In genomic region chr20:1809121-1809520, GRCh38 we compare ENCODE assay signal across 14 cellular contexts.
DNase-seq lines count a peak whose midpoint lies in the region; ATAC-seq, FAIRE-seq and TF ChIP-seq lines count a peak whose summit lies in the region.
"Had no signal": no experiment of that assay in that cellular context is flagged by ENCODE, and none has a peak within 500 bp of the region (broad histone marks: within the 10 kb centered on the region; RNA-seq: fewer than 3 reads in every experiment).

No MANE protein-coding gene starts in this region.

- TF ChIP-seq CTCF in IMR-90 (conservative IDR thresholded peaks at IDR 0.05; ENCODE audit: low read depth, low read length) (no peak), GM12878 (IDR thresholded peaks at IDR 0.05 in 2 of 3, conservative IDR thresholded peaks at IDR 0.05 in 1 of 3; ENCODE audit: control insufficient read depth in 2 of 3, extremely low read depth in 1 of 3, insufficient read depth in 1 of 3, low read depth in 3 of 3, low read length in 3 of 3) (no peak), thyroid gland (IDR thresholded peaks at IDR 0.05) (no peak), lower lobe of right lung (IDR thresholded peaks at IDR 0.05) (no peak)

- H3K9me3 ChIP-seq in IMR-90 (ENCODE audit: control insufficient read depth, insufficient read depth, low read length) (no peaks in the 10 kb centered on the region), GM12878 (replicated peaks; ENCODE audit: control insufficient read depth, insufficient read depth, low read length) (no peaks in the 10 kb centered on the region), thyroid gland (no peaks in the 10 kb centered on the region), lower lobe of right lung (no peaks in the 10 kb centered on the region)
- H3K9me3 ChIP-seq: Caco-2 had no signal

- H3K4me2 ChIP-seq in IMR-90 (ENCODE audit: low read depth, low read length) (peak overlapping the region; percentile 47; the same call in 1 of the 2 replicates), GM12878 (ENCODE audit: control insufficient read depth, insufficient read depth) (no peak overlapping the region)

- in situ Hi-C loops in IMR-90 (cut with MboI; ENCODE audit: low sequenced_read_pairs) (no loop called here), GM12878 (cut with MboI) (no loop called here)

- peak overlapping the region; percentile 99 for H4K91ac ChIP-seq in IMR-90 (ENCODE audit: insufficient read depth, low read depth, low read length)

- peak overlapping the region; percentile 99 for H2BK20ac ChIP-seq in IMR-90 (ENCODE audit: low read depth, low read length)

- peak overlapping the region; percentile 97 for H2BK120ac ChIP-seq in IMR-90 (ENCODE audit: low read depth, low read length)

- no peak for TF ChIP-seq EP300 in GM12878 (IDR thresholded peaks at IDR 0.05; ENCODE audit: borderline replicate concordance in 1 of 2, control insufficient read depth in 1 of 2, low read depth in 2 of 2, low read length in 2 of 2)

- DNase-seq in AG20443 (ENCODE audit: low spot score) = peak; percentile 81
- DNase-seq in IMR-90 = peak; percentile 92
- DNase-seq in GM12878 (ENCODE audit: low read depth, low spot score) = no peak
- peak; percentile 97 for DNase-seq in kidney tubule cell (ENCODE audit: low spot score)
- DNase-seq in thyroid gland = no peak
- DNase-seq in lower lobe of right lung = no peak
- DNase-seq: Caco-2; effector CD8-positive, alpha-beta T cell; NCI-H2029 treated with DMSO at 0.1 percent for 48 hours; retina had no signal

- H3K4me3 ChIP-seq in IMR-90 (ENCODE audit: insufficient read depth, low read depth, low read length) (no peak overlapping the region), GM12878 (no peak overlapping the region), thyroid gland (replicated peaks in 1 of 3) (no peak overlapping the region), lower lobe of right lung (no peak overlapping the region)
- H3K4me3 ChIP-seq: SK-N-MC had no signal

- H4K5ac ChIP-seq in IMR-90 (ENCODE audit: low read depth, low read length) = peak overlapping the region; percentile 71

- peak overlapping the region; percentile 88 for H3K56ac ChIP-seq in IMR-90 (ENCODE audit: extremely low read depth, insufficient read depth, low read length)

- no peaks in the 10 kb centered on the region for H3K79me2 ChIP-seq in GM12878 (ENCODE audit: control insufficient read depth, insufficient read depth, low read length)

- H3K23ac ChIP-seq in IMR-90 (ENCODE audit: low read depth, low read length) = peak overlapping the region; percentile 96

- H3K27ac ChIP-seq in IMR-90 (ENCODE audit: insufficient read depth, low read length) (peak overlapping the region; percentile 98), GM12878 (ENCODE audit: control insufficient read depth, insufficient read depth) (no peak overlapping the region), thyroid gland (no peak overlapping the region), lower lobe of right lung (no peak overlapping the region)
- H3K27ac ChIP-seq: SK-N-MC had no signal

- H3K9ac ChIP-seq in IMR-90 (ENCODE audit: low read depth, low read length) (peak overlapping the region; percentile 47; the same call in 1 of the 2 replicates), GM12878 (ENCODE audit: control insufficient read depth, insufficient read depth, low read length) (no peak overlapping the region)

- FAIRE-seq in GM12878 (lab: Jason Lieb, UNC) = no peak

- peaks cover 0 to 11% of the 10 kb centered on the region in 2 experiments; a peak in 1 of 4 replicates for H3K79me1 ChIP-seq in IMR-90 (ENCODE audit: low read depth in 1 of 2, low read length in 2 of 2)

- 0% methylated on average over 1 of the region's 2 CpGs; no CpG with 5 or more reads in 1 of the 2 experiments for WGBS in IMR-90 (ENCODE audit: extremely low coverage in 2 of 2, insufficient read length in 1 of 2), 2 experiments
- WGBS in GM12878 (ENCODE audit: insufficient coverage, insufficient replicate concordance, low lambda C conversion rate, missing lambda C conversion rate) = 54% methylated on average over 2 of the region's 2 CpGs
- 60 to 64% methylated on average over 2 of the region's 2 CpGs for WGBS in thyroid gland, 2 donors

- H3K14ac ChIP-seq in IMR-90 (replicated peaks; ENCODE audit: low read depth, low read length) = peak overlapping the region; percentile 90

- peak overlapping the region; percentile 92 for H2BK5ac ChIP-seq in IMR-90 (ENCODE audit: low read depth, low read length, poor library complexity, severe bottlenecking)

- peak overlapping the region; percentile 100 for H3K4ac ChIP-seq in IMR-90 (ENCODE audit: low read depth, low read length)

- H4K20me1 ChIP-seq in IMR-90 (ENCODE audit: insufficient read depth, low read length) = no peaks in the 10 kb centered on the region
- H4K20me1 ChIP-seq in GM12878 (ENCODE audit: control insufficient read depth, insufficient read depth) = no peaks in the 10 kb centered on the region

- CTCF ChIA-PET in IMR-90 (lab: Yijun Ruan, JAX) = interaction anchor here (0.7 to 2.1 kb wide), 4 partner anchors 9 to 32 kb away, joined by 3 to 4 read pairs (median 3); no protein-coding TSS in a partner anchor
- CTCF ChIA-PET in GM12878 (lab: Yijun Ruan, JAX) = no interaction called here

- peak overlapping the region; percentile 100; the same call in 2 of the 3 replicates for H2BK15ac ChIP-seq in IMR-90 (ENCODE audit: low read depth, low read length)

- peak overlapping the region; percentile 88 for H2AK5ac ChIP-seq in IMR-90 (ENCODE audit: low read depth, low read length)

- POLR2A ChIA-PET in IMR-90 (lab: Charles Lee; ENCODE audit: unreplicated experiment) = no interaction called here
- POLR2A ChIA-PET in GM12878 (lab: Charles Lee) = interaction anchor here (0.9 kb wide), 1 partner anchor 292 kb away, joined by 3 read pairs; the partner anchor contains the start of gene STK35

- peak overlapping the region; percentile 77 for H2AFZ ChIP-seq in IMR-90 (replicated peaks; ENCODE audit: low read length, poor library complexity)
- no peak overlapping the region for H2AFZ ChIP-seq in GM12878 (ENCODE audit: control insufficient read depth, low read depth, low read length)

- intact Hi-C loops in IMR-90 (cut with micrococcal nuclease) (loop anchor here (1.0 kb wide), 1 partner anchor 32 kb away; no protein-coding TSS in a partner anchor), GM12878 (cut with micrococcal nuclease; ENCODE audit: unreplicated experiment) (no loop called here), thyroid gland (cut with DNase I) (no loop called here), lower lobe of right lung (cut with DNase I) (no loop called here)

- H3K36me3 ChIP-seq in IMR-90 (ENCODE audit: control insufficient read depth, insufficient read depth, low read length) = no peaks in the 10 kb centered on the region
- no peaks in the 10 kb centered on the region for H3K36me3 ChIP-seq in GM12878 (ENCODE audit: control insufficient read depth in 2 of 2, insufficient read depth in 2 of 2, low read length in 1 of 2)
- H3K36me3 ChIP-seq in thyroid gland = no peaks in the 10 kb centered on the region
- no peaks in the 10 kb centered on the region for H3K36me3 ChIP-seq in lower lobe of right lung

- H3K9me1 ChIP-seq in IMR-90 (ENCODE audit: insufficient read depth, low read length) = peaks cover 33% of the 10 kb centered on the region

- H2AK9ac ChIP-seq in IMR-90 (replicated peaks; ENCODE audit: low read depth, low read length, poor library complexity) = peak overlapping the region; percentile 49

- SMC1A ChIA-PET in GM12878 (lab: Charles Lee; ENCODE audit: uncharacterized antibody, unreplicated experiment) = no interaction called here

- H4K8ac ChIP-seq in IMR-90 (ENCODE audit: low read depth in 2 of 2, low read length in 2 of 2) = peak overlapping the region; percentile 60 to 99

- H3K27me3 ChIP-seq in IMR-90 (ENCODE audit: control insufficient read depth, insufficient read depth, low read length) = no peaks in the 10 kb centered on the region
- H3K27me3 ChIP-seq in GM12878 (replicated peaks in 1 of 2; ENCODE audit: control insufficient read depth in 2 of 2, insufficient read depth in 2 of 2, low read length in 1 of 2) = peaks cover 0 to 5% of the 10 kb centered on the region in 2 experiments; a peak in 1 of 4 replicates
- no peaks in the 10 kb centered on the region for H3K27me3 ChIP-seq in thyroid gland
- H3K27me3 ChIP-seq in lower lobe of right lung (ENCODE audit: low read depth) = no peaks in the 10 kb centered on the region

- TF ChIP-seq POLR2A in IMR-90 (IDR thresholded peaks at IDR 0.05; ENCODE audit: low read depth, low read length) (peak; percentile 56), GM12878 (IDR thresholded peaks at IDR 0.05; ENCODE audit: low read depth, low read length) (no peak), thyroid gland (IDR thresholded peaks at IDR 0.05) (no peak)

- H3K18ac ChIP-seq in IMR-90 (ENCODE audit: low read depth, low read length) = peak overlapping the region; percentile 89

- H3K4me1 ChIP-seq in IMR-90 (ENCODE audit: control insufficient read depth, insufficient read depth, low read length) (peaks cover 40% of the 10 kb centered on the region), GM12878 (ENCODE audit: control insufficient read depth, insufficient read depth, low read length) (peaks cover 11% of the 10 kb centered on the region), thyroid gland (peaks cover 8 to 12% of the 10 kb centered on the region in 2 donors), lower lobe of right lung (peaks cover 39% of the 10 kb centered on the region)

- dilution Hi-C loops in IMR-90 (cut with HindIII; ENCODE audit: low sequenced_read_pairs, unreplicated experiment) = no loop called here

- RAD21 ChIA-PET in GM12878 (lab: Charles Lee; ENCODE audit: unreplicated experiment) = no interaction called here

- peak; percentile 64 for ATAC-seq in IMR-90 (ENCODE audit: low read depth)
- peak; percentile 28; the same call in 2 of the 3 replicates for ATAC-seq in GM12878
- ATAC-seq in GM21381 (IDR thresholded peaks at IDR 0.05; ENCODE audit: unreplicated experiment) = no peak
- ATAC-seq in GM21786 (IDR thresholded peaks at IDR 0.05; ENCODE audit: unreplicated experiment) = no peak
- ATAC-seq in lower lobe of right lung = no peak
- ATAC-seq: left lobe of liver had no signal

- BruUV-seq in IMR-90 (replicated peaks; lab: Mats Ljungman, UMichigan) (no TSS peak), GM12878 (replicated peaks; lab: Mats Ljungman, UMichigan) (no TSS peak)

- peak; percentile 27; the same call in 1 of the 2 replicates for TF ChIP-seq RAD21 in IMR-90 (IDR thresholded peaks at IDR 0.05; ENCODE audit: low read length)
- TF ChIP-seq RAD21 in GM12878 (IDR thresholded peaks at IDR 0.05; ENCODE audit: insufficient read depth, low read depth, low read length) = no peak

TF ChIP-seq in IMR-90, 13 proteins besides CTCF, POLR2A, EP300 and RAD21 (continues in another document):
- TF ChIP-seq MAZ (IDR thresholded peaks at IDR 0.05; ENCODE audit: borderline replicate concordance, low read depth, low read length) (no peak), MAFK (IDR thresholded peaks at IDR 0.05; ENCODE audit: low read depth, low read length) (peak; percentile 42)

TF ChIP-seq in GM12878, 131 proteins besides CTCF, POLR2A, EP300 and RAD21 (continues in another document):
- TF ChIP-seq SREBF2 (IDR thresholded peaks at IDR 0.05; ENCODE audit: low read length) (no peak), MAX (IDR thresholded peaks at IDR 0.05; ENCODE audit: low read depth, low read length) (no peak), EED (IDR thresholded peaks at IDR 0.05; ENCODE audit: low read depth) (peak; percentile 62)

Comparison
In these comparisons a context has a peak if more than half of its experiments do, and no peak if none do; other contexts are left out.
1. DNase-seq: peak in AG20443 (single experiment), IMR-90 (single experiment) and kidney tubule cell (single experiment); none in GM12878 (single experiment), thyroid gland (0 of 2) and lower lobe of right lung (single experiment).
2. ATAC-seq: peak in IMR-90 (single experiment) and GM12878 (single experiment); none in GM21381 (single experiment), GM21786 (single experiment) and lower lobe of right lung (0 of 2).